In the genomic region with DNA sequence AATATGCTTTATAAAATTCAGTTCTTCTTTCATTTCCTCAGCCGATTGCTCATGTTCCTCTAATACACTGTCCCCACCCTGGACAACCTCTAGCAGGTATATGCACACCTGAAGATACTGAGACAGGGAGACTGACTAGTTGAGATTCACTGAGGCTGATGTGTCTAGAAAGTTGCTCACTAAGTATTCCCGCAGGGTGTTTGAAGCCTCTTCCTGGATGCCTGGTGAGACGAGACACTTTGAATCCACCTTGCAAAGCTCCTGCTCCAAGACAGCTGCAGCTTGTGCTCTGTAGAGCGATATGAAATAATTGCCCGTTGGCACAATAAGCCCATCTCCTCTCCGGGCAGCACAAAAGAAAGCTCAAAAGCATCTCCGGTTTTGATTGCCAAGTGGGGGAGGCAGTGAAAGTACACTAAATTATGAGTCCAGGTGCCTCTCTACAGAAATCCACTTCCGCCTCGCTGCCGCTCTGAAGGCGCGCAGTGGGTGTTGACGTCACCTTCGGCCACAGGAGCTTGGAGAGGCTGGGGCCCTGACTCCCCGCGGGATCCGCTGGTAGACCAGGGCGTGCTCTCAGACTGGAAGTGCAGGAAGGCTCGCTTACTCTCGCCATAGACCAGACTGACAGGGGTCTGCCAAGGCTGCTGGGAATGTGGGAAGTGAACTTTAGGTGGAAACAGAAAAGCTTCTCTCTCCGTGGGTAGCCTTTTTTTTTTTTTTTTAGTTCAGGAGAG, we compare ENCODE assay signal across 8 cellular contexts. TPM values are rescaled to one million over a fixed set of nuclear protein-coding genes. Genes with fewer than 3 reads are reported as not detected.
DNase-seq lines count a peak whose midpoint lies in the region; ATAC-seq and TF ChIP-seq lines count a peak whose summit lies in the region.

No MANE protein-coding gene starts in this region.

- H3K4me1 ChIP-seq in esophagus squamous epithelium (peaks cover 0 to 12% (median 0%) of the 10 kb centered on the region in 3 donors), thoracic aorta (ENCODE audit: control insufficient read depth in 1 of 2, low read depth in 2 of 2) (no peaks in the 10 kb centered on the region)

- peak in 1 of 6 experiments; percentile 17 for TF ChIP-seq CTCF in esophagus squamous epithelium (IDR thresholded peaks at IDR 0.05)
- no peak for TF ChIP-seq CTCF in thoracic aorta (IDR thresholded peaks at IDR 0.05)

- peak; percentile 62 for DNase-seq in AG20443 (ENCODE audit: low spot score)
- peak; percentile 97 for DNase-seq in NCI-H69 (lab: John Stamatoyannopoulos, UW)
- peak; percentile 83 for DNase-seq in activated CD8-positive, alpha-beta memory T cell treated with anti-CD3 and anti-CD28 coated beads, Interleukin-2, amount 50 U/mL, for 48 hours
- no peak for DNase-seq in esophagus squamous epithelium (lab: John Stamatoyannopoulos, UW)
- DNase-seq in occipital lobe (lab: John Stamatoyannopoulos, UW): peak; percentile 33
- DNase-seq in thoracic aorta (ENCODE audit: low spot score): no peak

- H3K27ac ChIP-seq in esophagus squamous epithelium (peak overlapping the region in 1 of 4 donors; percentile 34), thoracic aorta (no peak overlapping the region)

- TF ChIP-seq POLR2A in esophagus squamous epithelium (IDR thresholded peaks at IDR 0.05): no peak

- H3K9me3 ChIP-seq in esophagus squamous epithelium (no peaks in the 10 kb centered on the region), thoracic aorta (no peaks in the 10 kb centered on the region)

- peak overlapping the region; percentile 18 to 62 (median 40) for H3K4me3 ChIP-seq in esophagus squamous epithelium
- peak overlapping the region; percentile 71 for H3K4me3 ChIP-seq in thoracic aorta

- 9 to 18% methylated on average over 14 of the region's 21 CpGs for WGBS in esophagus squamous epithelium, 2 donors

- H3K36me3 ChIP-seq in esophagus squamous epithelium: no peaks in the 10 kb centered on the region
- no peaks in the 10 kb centered on the region for H3K36me3 ChIP-seq in thoracic aorta

- H3K27me3 ChIP-seq in esophagus squamous epithelium: peaks cover 0 to 28% (median 0%) of the 10 kb centered on the region in 4 donors
- no peaks in the 10 kb centered on the region for H3K27me3 ChIP-seq in thoracic aorta (replicated peaks; ENCODE audit: insufficient read depth)

- intact Hi-C loops in esophagus squamous epithelium (cut with DNase I): no loop called here

- ATAC-seq in GM19328 (IDR thresholded peaks at IDR 0.05; ENCODE audit: unreplicated experiment) (peak; percentile 95), HG03442 (IDR thresholded peaks at IDR 0.05; ENCODE audit: unreplicated experiment) (peak; percentile 98), thoracic aorta (ENCODE audit: insufficient number of reproducible peaks, low FRiP score, low read depth) (no peak)

RNA-seq across cellular contexts. Expression of a gene that starts 46.3 kb away (rescaled TPM):
- total RNA-seq in esophagus squamous epithelium (not detected), occipital lobe (not detected), thoracic aorta (not detected)

RNA-seq across cellular contexts. Expression of a gene that starts 50.0 kb away (rescaled TPM):
- total RNA-seq in esophagus squamous epithelium: under 1 TPM in 1 of 4 donors, not detected in 3; under 0.01 TPM
- total RNA-seq in occipital lobe: 0.16 TPM
- total RNA-seq in thoracic aorta: 10 to 100 TPM in 1 of 2 donors, 1 to 10 TPM in 1; 5.8 to 21.9 TPM

RNA-seq across cellular contexts. Expression of a gene that starts 54.8 kb away (rescaled TPM):
- not detected for total RNA-seq in esophagus squamous epithelium
- total RNA-seq in occipital lobe: 1.4 TPM
- total RNA-seq in thoracic aorta: not detected

Comparison
In these comparisons a context has a peak if more than half of its experiments do, and no peak if none do; other contexts are left out.
1. DNase-seq: peak in AG20443 (single experiment), NCI-H69 (single experiment), activated CD8-positive, alpha-beta memory T cell treated with anti-CD3 and anti-CD28 coated beads, Interleukin-2, amount 50 U/mL, for 48 hours (single experiment) and occipital lobe (single experiment); none in esophagus squamous epithelium (single experiment) and thoracic aorta (single experiment).